ENCODE assay signal across 13 cellular contexts in the genomic region with DNA sequence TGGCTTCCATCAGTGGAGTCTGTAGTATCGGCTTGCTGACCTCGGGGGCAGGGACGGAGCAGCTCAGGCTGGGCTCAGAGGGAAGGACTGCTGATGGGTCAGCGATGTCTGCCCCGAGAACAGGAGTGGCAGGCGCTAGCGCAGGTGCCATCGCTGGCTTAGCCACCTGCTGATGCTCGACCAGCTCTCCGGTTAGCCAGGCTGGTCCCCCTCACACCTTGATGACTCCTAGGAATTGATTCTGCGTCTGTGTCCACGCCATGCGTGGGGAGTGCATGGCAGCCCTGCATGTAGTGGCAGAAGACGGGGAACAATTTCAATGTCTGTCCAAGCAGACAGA.
"Had no signal": no experiment of that assay in that cellular context is flagged by ENCODE, and none has a peak within 500 bp of the region (broad histone marks: within the 10 kb centered on the region; RNA-seq: fewer than 3 reads in every experiment).

No MANE protein-coding gene starts in this region.

- H3K9me3 Mint-ChIP-seq: activated naive CD4-positive, alpha-beta T cell treated with anti-CD3 and anti-CD28 coated beads, Interleukin-2, amount 50 U/mL, for 24 hours had no signal

- H3K4me3 Mint-ChIP-seq: activated naive CD4-positive, alpha-beta T cell treated with anti-CD3 and anti-CD28 coated beads, Interleukin-2, amount 50 U/mL, for 24 hours; stimulated activated naive CD8-positive, alpha-beta T cell treated with anti-CD3 and anti-CD28 coated beads, Interleukin-15, Interleukin-2, amounts not matched to agents 100 ng/mL and 50 ng/mL, for 24 hours had no signal

- H3K36me3 ChIP-seq: colonic mucosa, vagina had no signal

- H3K9me3 ChIP-seq: colonic mucosa, gastroesophageal sphincter, thoracic aorta, vagina had no signal

- H3K27me3 ChIP-seq: brain microvascular endothelial cell, colonic mucosa, gastroesophageal sphincter, vagina had no signal

- H3K27me3 Mint-ChIP-seq: activated naive CD4-positive, alpha-beta T cell treated with anti-CD3 and anti-CD28 coated beads, Interleukin-2, amount 50 U/mL, for 24 hours; naive B cell; stimulated activated naive CD8-positive, alpha-beta T cell treated with anti-CD3 and anti-CD28 coated beads, Interleukin-15, Interleukin-2, amounts not matched to agents 100 ng/mL and 50 ng/mL, for 24 hours had no signal

- H3K27ac Mint-ChIP-seq: activated naive CD4-positive, alpha-beta T cell treated with anti-CD3 and anti-CD28 coated beads, Interleukin-2, amount 50 U/mL, for 24 hours; naive B cell; stimulated activated naive CD8-positive, alpha-beta T cell treated with anti-CD3 and anti-CD28 coated beads, Interleukin-15, Interleukin-2, amounts not matched to agents 100 ng/mL and 50 ng/mL, for 24 hours had no signal

- H3K4me3 ChIP-seq: colonic mucosa, gastroesophageal sphincter, thoracic aorta, vagina had no signal

- DNase-seq: activated CD4-positive, alpha-beta T cell treated with anti-CD3 and anti-CD28 coated beads, Interleukin-2, amount 50 U/mL, for 4 hours; activated T-cell treated with anti-CD3 and anti-CD28 coated beads, Interleukin-2, amount 50 U/mL, for 1 hour; brain microvascular endothelial cell; colonic mucosa; effector CD8-positive, alpha-beta T cell; naive B cell; occipital lobe; stimulated activated CD4-positive, alpha-beta T cell treated with anti-CD3 and anti-CD28 coated beads, Interleukin-4, amount 100 ng/mL, for 24 hours had no signal

- H3K27ac ChIP-seq: brain microvascular endothelial cell, colonic mucosa, gastroesophageal sphincter, thoracic aorta, vagina had no signal

- H3K4me1 ChIP-seq: colonic mucosa had no signal
